16 cellular contexts compared by ENCODE assay signal in genomic region chr3:41863024-41863423, GRCh38.
A peak's percentile ranks its signal among the peaks of the same experiment; 100 is the strongest.
DNase-seq lines count a peak whose midpoint lies in the region; ATAC-seq, FAIRE-seq and TF ChIP-seq lines count a peak whose summit lies in the region.
"Had no signal": no experiment of that assay in that cellular context is flagged by ENCODE, and none has a peak within 500 bp of the region (broad histone marks: within the 10 kb centered on the region; RNA-seq: fewer than 3 reads in every experiment).

No MANE protein-coding gene starts in this region.

- intact Hi-C loops in MCF 10A (cut with micrococcal nuclease) (no loop called here), breast epithelium (cut with DNase I; ENCODE audit: low total_unique reads) (no loop called here)

- no peaks in the 10 kb centered on the region for H3K27me3 Mint-ChIP-seq in MCF 10A (ENCODE audit: insufficient read depth, unreplicated experiment)
- H3K27me3 Mint-ChIP-seq: activated CD4-positive, alpha-beta T cell treated with anti-CD3 and anti-CD28 coated beads, Interleukin-2, amount 10 ng/mL, durations not matched to agents 7 days and 5 days had no signal

- WGBS in small intestine, 3 donors = 85 to 100% (median 95%) methylated on average over 1 of the region's 1 CpG

- peaks cover 11% of the 10 kb centered on the region for H3K9me3 Mint-ChIP-seq in MCF 10A (ENCODE audit: unreplicated experiment)

- H3K4me3 ChIP-seq in breast epithelium (no peak overlapping the region), fibroblast of pulmonary artery (replicated peaks; ENCODE audit: low read depth, low read length) (no peak overlapping the region), small intestine (ENCODE audit: low read depth in 1 of 2, low read length in 2 of 2) (no peak overlapping the region)
- H3K4me3 ChIP-seq: MG63, right atrium auricular region had no signal

- H3K36me3 ChIP-seq in breast epithelium = no peaks in the 10 kb centered on the region
- H3K36me3 ChIP-seq in small intestine (ENCODE audit: control insufficient read depth in 2 of 2, insufficient read depth in 2 of 2, low read length in 2 of 2) = no peaks in the 10 kb centered on the region
- H3K36me3 ChIP-seq: MG63, right atrium auricular region had no signal

- DNase-seq in MCF 10A (ENCODE audit: unreplicated experiment) (peak; percentile 13), breast epithelium (ENCODE audit: low spot score in 2 of 2) (no peak), RPMI8226 (peak; percentile 16), fibroblast of pulmonary artery (ENCODE audit: low read depth) (no peak), small intestine (peak; percentile 2), SKM-1 (lab: John Stamatoyannopoulos, UW; ENCODE audit: unreplicated experiment) (no peak), NCI-H748 treated with DMSO at 0.1 percent for 48 hours (lab: John Stamatoyannopoulos, UW) (no peak)
- DNase-seq: activated CD4-positive, alpha-beta T cell treated with anti-CD3 and anti-CD28 coated beads, Interleukin-2, amount 10 ng/mL, durations not matched to agents 7 days and 5 days; activated T-cell treated with anti-CD3 and anti-CD28 coated beads, Interleukin-2, amount 50 U/mL, for 1 hour; foreskin melanocyte; mesenchymal stem cell; MG63; NCI-H2081 treated with DMSO at 0.1 percent for 48 hours had no signal

- H3K4me1 ChIP-seq in breast epithelium (no peaks in the 10 kb centered on the region), small intestine (ENCODE audit: control insufficient read depth in 2 of 2, insufficient read depth in 1 of 2, low read depth in 1 of 2, low read length in 1 of 2) (no peaks in the 10 kb centered on the region)
- H3K4me1 ChIP-seq: right atrium auricular region had no signal

- BruUV-seq in MCF 10A (replicated peaks; lab: Mats Ljungman, UMichigan) = no TSS peak

- TF ChIP-seq POLR2A in breast epithelium (IDR thresholded peaks at IDR 0.05) = no peak

- POLR2A ChIA-PET in MCF 10A (lab: Yijun Ruan, JAX) = no interaction called here

- no peak for FAIRE-seq in small intestine (lab: Jason Lieb, UNC)

- no peaks in the 10 kb centered on the region for H3K27me3 ChIP-seq in breast epithelium
- no peaks in the 10 kb centered on the region for H3K27me3 ChIP-seq in small intestine (ENCODE audit: control insufficient read depth in 2 of 2, insufficient read depth in 2 of 2, low read length in 2 of 2)
- H3K27me3 ChIP-seq: MG63, right atrium auricular region had no signal

- no peak for ATAC-seq in GM19351 (IDR thresholded peaks at IDR 0.05; ENCODE audit: unreplicated experiment)
- ATAC-seq: activated naive CD4-positive, alpha-beta T cell treated with anti-CD3 and anti-CD28 coated beads, Interleukin-2, amount 50 U/mL, for 72 hours had no signal

- no peak overlapping the region for H3K27ac Mint-ChIP-seq in MCF 10A (ENCODE audit: low read depth, unreplicated experiment)
- H3K27ac Mint-ChIP-seq: activated CD4-positive, alpha-beta T cell treated with anti-CD3 and anti-CD28 coated beads, Interleukin-2, amount 10 ng/mL, durations not matched to agents 7 days and 5 days; activated naive CD4-positive, alpha-beta T cell treated with anti-CD3 and anti-CD28 coated beads, Interleukin-2, amount 50 U/mL, for 72 hours had no signal

- H3K36me3 Mint-ChIP-seq in MCF 10A (ENCODE audit: insufficient read depth, unreplicated experiment) = no peaks in the 10 kb centered on the region

- no peaks in the 10 kb centered on the region for H3K4me1 Mint-ChIP-seq in MCF 10A (ENCODE audit: insufficient read depth, unreplicated experiment)
- H3K4me1 Mint-ChIP-seq: activated CD4-positive, alpha-beta T cell treated with anti-CD3 and anti-CD28 coated beads, Interleukin-2, amount 10 ng/mL, durations not matched to agents 7 days and 5 days had no signal

- CTCF ChIA-PET in MCF 10A (lab: Yijun Ruan, JAX) = no interaction called here

- TF ChIP-seq CTCF in MCF 10A (IDR thresholded peaks at IDR 0.05; ENCODE audit: unreplicated experiment) (no peak), breast epithelium (IDR thresholded peaks at IDR 0.05) (no peak), fibroblast of pulmonary artery (IDR thresholded peaks at IDR 0.05; ENCODE audit: low read length, missing control alignments) (peak; percentile 2)

- no peak overlapping the region for H3K4me3 Mint-ChIP-seq in MCF 10A (ENCODE audit: unreplicated experiment)
- H3K4me3 Mint-ChIP-seq: activated CD4-positive, alpha-beta T cell treated with anti-CD3 and anti-CD28 coated beads, Interleukin-2, amount 10 ng/mL, durations not matched to agents 7 days and 5 days had no signal

- H3K9me3 ChIP-seq in breast epithelium (no peaks in the 10 kb centered on the region), small intestine (ENCODE audit: control insufficient read depth, low read depth) (no peaks in the 10 kb centered on the region)
- H3K9me3 ChIP-seq: MG63, right atrium auricular region had no signal

- H3K27ac ChIP-seq in breast epithelium = no peak overlapping the region
- no peak overlapping the region for H3K27ac ChIP-seq in small intestine (ENCODE audit: low read depth in 1 of 2, low read length in 1 of 2)
- H3K27ac ChIP-seq: right atrium auricular region had no signal

Comparison
In these comparisons a context has a peak if more than half of its experiments do, and no peak if none do; other contexts are left out.
1. DNase-seq: peak in MCF 10A (single experiment), RPMI8226 (single experiment) and small intestine (single experiment); none in breast epithelium (0 of 2), fibroblast of pulmonary artery (single experiment), SKM-1 (single experiment) and NCI-H748 treated with DMSO at 0.1 percent for 48 hours (single experiment).